Comparison of ENCODE assay signal across 8 cellular contexts in the genomic region with DNA sequence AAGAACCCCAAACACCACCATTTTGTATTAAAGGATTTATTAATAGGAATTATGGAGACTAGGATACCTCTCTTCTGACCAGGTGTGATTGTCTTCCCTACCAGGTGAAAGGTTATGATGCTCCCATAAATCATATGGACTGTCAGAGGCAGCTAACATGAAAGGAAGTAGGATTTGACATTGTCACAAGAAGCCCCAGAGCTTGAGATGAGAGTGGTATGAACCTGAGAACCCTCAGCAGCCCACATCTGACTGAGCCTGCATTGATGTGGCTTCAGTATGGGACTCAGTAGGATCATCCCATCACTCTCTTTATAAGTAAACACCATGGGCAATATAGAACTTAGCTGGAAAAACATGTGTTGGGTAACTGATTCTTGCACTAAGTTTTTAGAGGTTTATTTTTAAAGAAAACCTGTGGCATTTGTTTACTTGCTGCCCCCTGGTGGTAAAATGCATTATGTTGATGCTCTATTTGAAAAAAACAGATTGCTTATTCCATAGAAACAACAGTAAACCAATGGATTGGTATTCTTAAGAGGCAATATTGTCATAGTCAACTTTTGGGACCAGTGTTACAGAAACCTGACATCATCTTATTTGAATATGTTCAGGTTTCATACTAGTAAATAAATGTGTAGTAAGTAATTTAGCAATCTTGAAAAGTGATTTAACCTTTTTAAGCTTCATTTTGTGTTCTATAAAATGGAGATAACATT. TPM values are rescaled to one million over a fixed set of nuclear protein-coding genes. Genes with fewer than 3 reads are reported as not detected.
A peak's percentile ranks its signal among the peaks of the same experiment; 100 is the strongest.
DNase-seq lines count a peak whose midpoint lies in the region; ATAC-seq and TF ChIP-seq lines count a peak whose summit lies in the region.

No MANE protein-coding gene starts in this region.

- H3K27ac Mint-ChIP-seq in stimulated activated naive CD8-positive, alpha-beta T cell treated with anti-CD3 and anti-CD28 coated beads, Interleukin-15, amount 100 ng/mL, for 72 hours: no peak overlapping the region
- no peak overlapping the region for H3K27ac Mint-ChIP-seq in activated CD4-positive, alpha-beta T cell treated with anti-CD3 and anti-CD28 coated beads, Interleukin-2, amount 10 ng/mL, durations not matched to agents 7 days and 5 days

- no peaks in the 10 kb centered on the region for H3K27me3 ChIP-seq in tibial nerve

- no peaks in the 10 kb centered on the region for H3K27me3 Mint-ChIP-seq in stimulated activated naive CD8-positive, alpha-beta T cell treated with anti-CD3 and anti-CD28 coated beads, Interleukin-15, amount 100 ng/mL, for 72 hours
- no peaks in the 10 kb centered on the region for H3K27me3 Mint-ChIP-seq in activated CD4-positive, alpha-beta T cell treated with anti-CD3 and anti-CD28 coated beads, Interleukin-2, amount 10 ng/mL, durations not matched to agents 7 days and 5 days

- TF ChIP-seq CTCF in tibial nerve (IDR thresholded peaks at IDR 0.05): peak; percentile 33 to 70 (median 61)

- peaks cover 51% of the 10 kb centered on the region for H3K36me3 Mint-ChIP-seq in activated CD4-positive, alpha-beta T cell treated with anti-CD3 and anti-CD28 coated beads, Interleukin-2, amount 10 ng/mL, durations not matched to agents 7 days and 5 days (ENCODE audit: low read depth)

- no peak overlapping the region for H3K27ac ChIP-seq in tibial nerve

- no peak for ATAC-seq in stimulated activated naive CD8-positive, alpha-beta T cell treated with anti-CD3 and anti-CD28 coated beads, Interleukin-15, Interleukin-2, amounts not matched to agents 100 U/mL and 50 U/mL, for 24 hours
- ATAC-seq in stimulated activated naive CD8-positive, alpha-beta T cell treated with anti-CD3 and anti-CD28 coated beads, Interleukin-15, amount 100 ng/mL, for 72 hours: no peak

- H3K36me3 ChIP-seq in tibial nerve: peaks cover 0 to 44% (median 0%) of the 10 kb centered on the region in 3 donors

- peaks cover 15% of the 10 kb centered on the region for H3K4me1 Mint-ChIP-seq in stimulated activated naive CD8-positive, alpha-beta T cell treated with anti-CD3 and anti-CD28 coated beads, Interleukin-15, amount 100 ng/mL, for 72 hours
- H3K4me1 Mint-ChIP-seq in activated CD4-positive, alpha-beta T cell treated with anti-CD3 and anti-CD28 coated beads, Interleukin-2, amount 10 ng/mL, durations not matched to agents 7 days and 5 days: peaks cover 25% of the 10 kb centered on the region

- POLR2A ChIA-PET in activated CD4-positive, alpha-beta T cell treated with anti-CD3 and anti-CD28 coated beads, Interleukin-2, amount 10 ng/mL, durations not matched to agents 7 days and 5 days (lab: Charles Lee): interaction anchor here (0.6 kb wide), 1 partner anchor 184 kb away, joined by 4 read pairs; no protein-coding TSS in a partner anchor

- no peak for TF ChIP-seq POLR2A in tibial nerve (IDR thresholded peaks at IDR 0.05)

- H3K4me3 ChIP-seq in tibial nerve: no peak overlapping the region

- no peaks in the 10 kb centered on the region for H3K4me1 ChIP-seq in tibial nerve

- peak; percentile 38 for DNase-seq in stimulated activated naive CD8-positive, alpha-beta T cell treated with anti-CD3 and anti-CD28 coated beads, Interleukin-15, Interleukin-2, amounts not matched to agents 100 U/mL and 50 U/mL, for 24 hours
- no peak for DNase-seq in stimulated activated naive CD8-positive, alpha-beta T cell treated with anti-CD3 and anti-CD28 coated beads, Interleukin-15, amount 100 ng/mL, for 72 hours
- DNase-seq in NCI-H1092 (lab: John Stamatoyannopoulos, UW) (peak; percentile 14), iPS-NIHi7 (ENCODE audit: extremely low spot score) (peak; percentile 22), tibial nerve (ENCODE audit: low spot score in 2 of 2) (peak in 1 of 2 donors; percentile 80), GF-D8 (lab: John Stamatoyannopoulos, UW) (no peak), occipital lobe (lab: John Stamatoyannopoulos, UW) (no peak)
- peak; percentile 76 for DNase-seq in activated CD4-positive, alpha-beta T cell treated with anti-CD3 and anti-CD28 coated beads, Interleukin-2, amount 10 ng/mL, durations not matched to agents 7 days and 5 days

- TF ChIP-seq EP300 in tibial nerve (IDR thresholded peaks at IDR 0.05): no peak

- no peaks in the 10 kb centered on the region for H3K9me3 Mint-ChIP-seq in stimulated activated naive CD8-positive, alpha-beta T cell treated with anti-CD3 and anti-CD28 coated beads, Interleukin-15, amount 100 ng/mL, for 72 hours
- peaks cover 7% of the 10 kb centered on the region for H3K9me3 Mint-ChIP-seq in activated CD4-positive, alpha-beta T cell treated with anti-CD3 and anti-CD28 coated beads, Interleukin-2, amount 10 ng/mL, durations not matched to agents 7 days and 5 days

- CTCF ChIA-PET in activated CD4-positive, alpha-beta T cell treated with anti-CD3 and anti-CD28 coated beads, Interleukin-2, amount 10 ng/mL, durations not matched to agents 7 days and 5 days (lab: Charles Lee): interaction anchor here (0.6 to 1.5 kb wide), 7 partner anchors 9 to 215 kb away, joined by 3 to 4 read pairs (median 3); no protein-coding TSS in a partner anchor

- no peak overlapping the region for H3K4me3 Mint-ChIP-seq in stimulated activated naive CD8-positive, alpha-beta T cell treated with anti-CD3 and anti-CD28 coated beads, Interleukin-15, amount 100 ng/mL, for 72 hours
- H3K4me3 Mint-ChIP-seq in activated CD4-positive, alpha-beta T cell treated with anti-CD3 and anti-CD28 coated beads, Interleukin-2, amount 10 ng/mL, durations not matched to agents 7 days and 5 days: no peak overlapping the region

- H3K9me3 ChIP-seq in tibial nerve: no peaks in the 10 kb centered on the region

RNA-seq across cellular contexts. Expression of a gene that starts 16.6 kb away (rescaled TPM):
- total RNA-seq in activated CD4-positive, alpha-beta T cell treated with anti-CD3 and anti-CD28 coated beads, Interleukin-2, amount 10 ng/mL, durations not matched to agents 7 days and 5 days: 100 to 1,000 TPM; 198 to 207 TPM
- total RNA-seq in tibial nerve: 100 to 1,000 TPM in 1 of 4 donors, 10 to 100 TPM in 3; 60.8 to 165 (median 78.2) TPM
- total RNA-seq in occipital lobe: 103 TPM

RNA-seq across cellular contexts. Expression of a gene that starts 40.1 kb away (rescaled TPM):
- total RNA-seq in activated CD4-positive, alpha-beta T cell treated with anti-CD3 and anti-CD28 coated beads, Interleukin-2, amount 10 ng/mL, durations not matched to agents 7 days and 5 days: 10 to 100 TPM; 34.5 to 34.6 TPM
- total RNA-seq in tibial nerve (10 to 100 TPM; 18.8 to 33.4 (median 26.2) TPM), occipital lobe (51.0 TPM)

Comparison
In these comparisons a context has a peak if more than half of its experiments do, and no peak if none do; other contexts are left out.
1. DNase-seq: peak in stimulated activated naive CD8-positive, alpha-beta T cell treated with anti-CD3 and anti-CD28 coated beads, Interleukin-15, Interleukin-2, amounts not matched to agents 100 U/mL and 50 U/mL, for 24 hours (single experiment), NCI-H1092 (single experiment), activated CD4-positive, alpha-beta T cell treated with anti-CD3 and anti-CD28 coated beads, Interleukin-2, amount 10 ng/mL, durations not matched to agents 7 days and 5 days (single experiment) and iPS-NIHi7 (single experiment); none in stimulated activated naive CD8-positive, alpha-beta T cell treated with anti-CD3 and anti-CD28 coated beads, Interleukin-15, amount 100 ng/mL, for 72 hours (0 of 2), GF-D8 (single experiment) and occipital lobe (single experiment).